1 cellular context compared by ENCODE assay signal in genomic region chr5:117667105-117667504, GRCh38.
TF ChIP-seq lines count a peak whose summit lies in the region.

No MANE protein-coding gene starts in this region.

TF ChIP-seq in H1, 55 proteins besides CTCF, POLR2A, EP300 and RAD21 (continued from another document):
- TF ChIP-seq FOSL1 (IDR thresholded peaks at IDR 0.05; ENCODE audit: insufficient read depth, low read depth, low read length) (no peak), BCL11A (IDR thresholded peaks at IDR 0.05; ENCODE audit: low read depth in 2 of 2, low read length in 2 of 2) (no peak), SUZ12 (IDR thresholded peaks at IDR 0.05; ENCODE audit: low read length) (no peak), RBBP5 (IDR thresholded peaks at IDR 0.05; ENCODE audit: borderline replicate concordance, low read depth, low read length) (no peak), SIX5 (IDR thresholded peaks at IDR 0.05; ENCODE audit: low read depth, low read length) (no peak)
TF ChIP-seq in H1: peak in this region for 0.
